ENCODE assay signal across 25 cellular contexts in the genomic region with DNA sequence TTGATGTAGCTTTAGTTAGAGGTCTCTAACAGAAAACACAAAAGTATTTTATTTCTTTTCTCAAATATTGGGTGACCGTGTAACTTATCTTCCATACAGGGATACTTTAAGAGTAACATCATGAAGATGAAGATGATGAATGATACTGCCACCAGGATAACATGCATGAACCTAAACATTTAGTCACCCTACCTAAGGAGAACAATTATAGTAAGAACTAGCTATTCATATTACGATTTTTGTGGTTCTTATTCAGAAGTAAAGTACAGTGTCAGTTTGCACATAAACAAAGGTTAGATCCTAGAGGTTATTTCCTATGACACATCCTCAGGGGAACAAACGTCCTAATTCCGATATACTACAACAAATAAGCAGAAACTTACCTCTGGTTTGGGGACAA. TPM values are rescaled to one million over a fixed set of nuclear protein-coding genes. Genes with fewer than 3 reads are reported as not detected.
A peak's percentile ranks its signal among the peaks of the same experiment; 100 is the strongest.
DNase-seq lines count a peak whose midpoint lies in the region; ATAC-seq, FAIRE-seq and TF ChIP-seq lines count a peak whose summit lies in the region.
"Had no signal": no experiment of that assay in that cellular context is flagged by ENCODE, and none has a peak within 500 bp of the region (broad histone marks: within the 10 kb centered on the region; RNA-seq: fewer than 3 reads in every experiment).

No MANE protein-coding gene starts in this region.

- H3K27me3 ChIP-seq in Peyer's patch (no peaks in the 10 kb centered on the region), pancreas (no peaks in the 10 kb centered on the region)
- H3K27me3 ChIP-seq: BE2C had no signal

- H3K4me3 Mint-ChIP-seq in activated T-cell treated with anti-CD3 and anti-CD28 coated beads, Interleukin-2, amount 50 U/mL, for 72 hours = peak overlapping the region in 1 of 2 donors; percentile 43
- no peak overlapping the region for H3K4me3 Mint-ChIP-seq in memory B cell
- H3K4me3 Mint-ChIP-seq: CD4-positive, alpha-beta memory T cell had no signal

- peak overlapping the region; percentile 58 for H3K27ac Mint-ChIP-seq in activated T-cell treated with anti-CD3 and anti-CD28 coated beads, Interleukin-2, amount 50 U/mL, for 72 hours
- H3K27ac Mint-ChIP-seq in memory B cell = peak overlapping the region; percentile 20
- H3K27ac Mint-ChIP-seq: CD4-positive, alpha-beta memory T cell had no signal

- peaks cover 0 to 30% (median 0%) of the 10 kb centered on the region in 3 donors for H3K36me3 ChIP-seq in Peyer's patch
- peaks cover 0 to 12% (median 0%) of the 10 kb centered on the region in 3 donors for H3K36me3 ChIP-seq in pancreas

- intact Hi-C loops in pancreas (cut with DNase I) = no loop called here

- no peaks in the 10 kb centered on the region for H3K9me3 Mint-ChIP-seq in activated T-cell treated with anti-CD3 and anti-CD28 coated beads, Interleukin-2, amount 50 U/mL, for 72 hours
- H3K9me3 Mint-ChIP-seq in memory B cell = no peaks in the 10 kb centered on the region
- H3K9me3 Mint-ChIP-seq: CD4-positive, alpha-beta memory T cell had no signal

- peaks cover 6 to 9% of the 10 kb centered on the region in 2 donors for H3K36me3 Mint-ChIP-seq in activated T-cell treated with anti-CD3 and anti-CD28 coated beads, Interleukin-2, amount 50 U/mL, for 72 hours (ENCODE audit: insufficient read depth in 2 of 2)
- H3K36me3 Mint-ChIP-seq in memory B cell = peaks cover 28% of the 10 kb centered on the region

- no peak overlapping the region for H3K4me3 ChIP-seq in Peyer's patch
- no peak overlapping the region for H3K4me3 ChIP-seq in pancreas
- H3K4me3 ChIP-seq: A549, GM23248 had no signal

- no peak for DNase-seq in activated T-cell treated with anti-CD3 and anti-CD28 coated beads, Interleukin-2, amount 50 U/mL, for 72 hours
- DNase-seq in activated T-cell treated with anti-CD3 and anti-CD28 coated beads for 4 hours (no peak), GM19239 (ENCODE audit: insufficient read length, low spot score) (no peak), memory B cell (ENCODE audit: low spot score in 2 of 2) (no peak), Peyer's patch (no peak), pancreas (no peak)
- DNase-seq: 8988T; ACHN; AML-193; BE2C; C1 segment of cervical spinal cord; Calu3; CD4-positive, alpha-beta memory T cell; COR-L47; DMS53; DMS79 treated with DMSO at 0.1 percent for 48 hours; GF-D8; GM23248; H7; HCEC 1CT had no signal

- no peaks in the 10 kb centered on the region for H3K9me3 ChIP-seq in Peyer's patch
- no peaks in the 10 kb centered on the region for H3K9me3 ChIP-seq in pancreas
- H3K9me3 ChIP-seq: A549, BE2C had no signal

- WGBS in pancreas, 2 donors = 83 to 89% methylated on average over 4 of the region's 4 CpGs

- no peaks in the 10 kb centered on the region for H3K4me1 ChIP-seq in Peyer's patch
- H3K4me1 ChIP-seq in pancreas = no peaks in the 10 kb centered on the region
- H3K4me1 ChIP-seq: A549, BE2C had no signal

- H3K27me3 Mint-ChIP-seq in activated T-cell treated with anti-CD3 and anti-CD28 coated beads, Interleukin-2, amount 50 U/mL, for 72 hours (ENCODE audit: low read depth) = no peaks in the 10 kb centered on the region
- no peaks in the 10 kb centered on the region for H3K27me3 Mint-ChIP-seq in memory B cell
- H3K27me3 Mint-ChIP-seq: CD4-positive, alpha-beta memory T cell had no signal

- no peaks in the 10 kb centered on the region for H3K4me1 Mint-ChIP-seq in activated T-cell treated with anti-CD3 and anti-CD28 coated beads, Interleukin-2, amount 50 U/mL, for 72 hours (ENCODE audit: low read depth)
- peaks cover 3% of the 10 kb centered on the region for H3K4me1 Mint-ChIP-seq in memory B cell

- FAIRE-seq in GM19239 (lab: Jason Lieb, UNC) (peak; percentile 31), pancreas (lab: Jason Lieb, UNC) (no peak)
- FAIRE-seq: A549, H1 had no signal

- H3K27ac ChIP-seq in Peyer's patch (no peak overlapping the region), pancreas (no peak overlapping the region)
- H3K27ac ChIP-seq: A549, GM23248 had no signal

- peak; percentile 31 to 80 for ATAC-seq in activated T-cell treated with anti-CD3 and anti-CD28 coated beads, Interleukin-2, amount 50 U/mL, for 72 hours (replicated peaks in 1 of 2)
- no peak for ATAC-seq in memory B cell (ENCODE audit: low read depth)
- no peak for ATAC-seq in HG03196 (IDR thresholded peaks at IDR 0.05; ENCODE audit: unreplicated experiment)
- no peak for ATAC-seq in pancreas
- ATAC-seq: A549 had no signal

- no peak for TF ChIP-seq CTCF in Peyer's patch (IDR thresholded peaks at IDR 0.05)
- TF ChIP-seq CTCF in pancreas (IDR thresholded peaks at IDR 0.05) = no peak

- TF ChIP-seq POLR2A in Peyer's patch (IDR thresholded peaks at IDR 0.05) = no peak

RNA-seq across cellular contexts. Expression of a gene that starts 21.0 kb away (rescaled TPM):
- not detected for total RNA-seq in activated T-cell treated with anti-CD3 and anti-CD28 coated beads, Interleukin-2, amount 50 U/mL, for 72 hours
- total RNA-seq in Peyer's patch (under 1 TPM in 1 of 4 donors, not detected in 3; 0.88 TPM), pancreas (not detected)
- under 1 TPM in 1 of 2 donors, not detected in 1; 0.07 TPM for polyA plus RNA-seq in pancreas
- total RNA-seq: Calu3; CD4-positive, alpha-beta memory T cell; Daoy; G401; GM23248; H1; H7 had no signal
- polyA plus RNA-seq: A549; CD4-positive, alpha-beta memory T cell; GM23248; H1 had no signal

RNA-seq across cellular contexts. Expression of a gene that starts 29.5 kb away (rescaled TPM):
- 10 to 100 TPM; 37.0 to 41.3 TPM for total RNA-seq in activated T-cell treated with anti-CD3 and anti-CD28 coated beads, Interleukin-2, amount 50 U/mL, for 72 hours
- 10 to 100 TPM; 11.4 to 26.4 (median 13.3) TPM for total RNA-seq in Peyer's patch
- total RNA-seq in pancreas = 10 to 100 TPM in 3 of 6 donors, 1 to 10 TPM in 3; 7.6 to 16.3 (median 9.1) TPM
- polyA plus RNA-seq in pancreas = 10 to 100 TPM in 1 of 2 donors, 1 to 10 TPM in 1; 8.4 to 10.1 TPM

Comparison
In these comparisons a context has a peak if more than half of its experiments do, and no peak if none do; other contexts are left out.
1. ATAC-seq: peak in activated T-cell treated with anti-CD3 and anti-CD28 coated beads, Interleukin-2, amount 50 U/mL, for 72 hours (2 of 2); none in memory B cell (single experiment), HG03196 (single experiment) and pancreas (0 of 4).